In the genomic region with DNA sequence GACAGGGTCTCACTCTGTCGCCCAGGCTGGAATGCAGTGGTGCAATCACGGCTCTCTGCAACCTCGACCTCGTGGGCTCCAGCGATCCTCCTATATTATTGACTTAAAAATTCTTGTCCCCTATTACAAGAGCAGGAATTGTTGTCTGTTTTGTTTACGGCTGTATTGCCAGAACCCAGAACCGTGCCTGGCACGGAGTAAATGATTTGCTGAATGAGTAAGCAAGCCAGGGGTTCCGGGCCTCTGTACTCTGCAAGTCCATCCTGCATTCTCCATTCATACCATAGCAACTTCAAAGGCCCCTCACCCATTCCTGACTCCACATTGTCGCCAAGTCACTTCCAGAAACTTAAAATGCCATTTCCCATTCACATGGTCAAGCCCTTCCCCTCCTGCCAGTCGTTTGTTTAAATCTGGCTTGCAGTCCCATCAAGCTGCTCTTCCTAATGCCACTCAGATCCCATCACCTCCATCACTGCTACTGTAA, we compare ENCODE assay signal across 1 cellular context.
TF ChIP-seq lines count a peak whose summit lies in the region.

No MANE protein-coding gene starts in this region.

TF ChIP-seq in A549, 52 proteins besides CTCF, POLR2A, EP300 and RAD21 (continued from another document):
- peak; percentile 26; the same call in 1 of the 2 replicates for TF ChIP-seq MAX (IDR thresholded peaks at IDR 0.05)
- TF ChIP-seq SREBF2 (IDR thresholded peaks at IDR 0.05): no peak
TF ChIP-seq in A549: peak in this region for 4.
